ENCODE assay signal across 8 cellular contexts in genomic region chr6:129748901-129749748, GRCh38. TPM values are rescaled to one million over a fixed set of nuclear protein-coding genes. Genes with fewer than 3 reads are reported as not detected.
DNase-seq lines count a peak whose midpoint lies in the region; ATAC-seq and TF ChIP-seq lines count a peak whose summit lies in the region.

No MANE protein-coding gene starts in this region.

- no peak for TF ChIP-seq RAD21 in IMR-90 (IDR thresholded peaks at IDR 0.05; ENCODE audit: low read length)

- POLR2A ChIA-PET in IMR-90 (lab: Charles Lee; ENCODE audit: unreplicated experiment) = interaction anchor here (0.6 kb wide), 1 partner anchor 92 kb away, joined by 13 read pairs; no protein-coding TSS in a partner anchor

- 0 out of 2 replicates have a peak overlapping the region, but pooled peaks have one; percentile 24 for H3K56ac ChIP-seq in IMR-90 (ENCODE audit: extremely low read depth, insufficient read depth, low read length)

- H3K9me3 Mint-ChIP-seq in natural killer cell = no peaks in the 10 kb centered on the region

- peak overlapping the region; percentile 64 for H3K23ac ChIP-seq in IMR-90 (ENCODE audit: low read depth, low read length)

- H3K14ac ChIP-seq in IMR-90 (replicated peaks; ENCODE audit: low read depth, low read length) = peak overlapping the region; percentile 89

- H2AFZ ChIP-seq in DND-41 (ENCODE audit: low read depth, low read length) (peak overlapping the region; percentile 51), IMR-90 (replicated peaks; ENCODE audit: low read length, poor library complexity) (peak overlapping the region; percentile 66)

- no peaks in the 10 kb centered on the region for H3K79me2 ChIP-seq in DND-41 (ENCODE audit: insufficient read depth, low read length)

- dilution Hi-C loops in IMR-90 (cut with HindIII; ENCODE audit: low sequenced_read_pairs, unreplicated experiment) = no loop called here

- no peaks in the 10 kb centered on the region for H3K27me3 Mint-ChIP-seq in natural killer cell (ENCODE audit: low read depth in 2 of 2)

- H3K27ac ChIP-seq in DND-41 (ENCODE audit: low read length) = peak overlapping the region; percentile 72
- peak overlapping the region; percentile 58; the same call in 1 of the 2 replicates for H3K27ac ChIP-seq in IMR-90 (ENCODE audit: insufficient read depth, low read length)
- peak overlapping the region; percentile 66 for H3K27ac ChIP-seq in brain microvascular endothelial cell

- H3K4me3 ChIP-seq in DND-41 (ENCODE audit: low read depth in 1 of 2, low read length in 2 of 2) (peak overlapping the region in 1 of 2 experiments; percentile 23; a peak in 2 of 4 replicates), IMR-90 (ENCODE audit: insufficient read depth, low read depth, low read length) (no peak overlapping the region), brain microvascular endothelial cell (ENCODE audit: low read depth, low read length) (no peak overlapping the region)

- TF ChIP-seq POLR2A in IMR-90 (IDR thresholded peaks at IDR 0.05; ENCODE audit: low read depth, low read length) = no peak

- ATAC-seq in DND-41 (ENCODE audit: insufficient read depth, low read depth) (no peak), IMR-90 (ENCODE audit: low read depth) (no peak), natural killer cell (no peak)

- no peaks in the 10 kb centered on the region for H3K27me3 ChIP-seq in DND-41 (ENCODE audit: insufficient read depth, low read length, poor library complexity)
- no peaks in the 10 kb centered on the region for H3K27me3 ChIP-seq in IMR-90 (ENCODE audit: control insufficient read depth, insufficient read depth, low read length)
- no peaks in the 10 kb centered on the region for H3K27me3 ChIP-seq in brain microvascular endothelial cell (replicated peaks)

- DNase-seq in DND-41 (no peak), IMR-90 (peak; percentile 77), brain microvascular endothelial cell (no peak), natural killer cell (no peak), NCI-H146 (lab: John Stamatoyannopoulos, UW) (no peak), superior temporal gyrus (ENCODE audit: extremely low spot score) (no peak), DMS79 (lab: John Stamatoyannopoulos, UW) (no peak), GM19238 (ENCODE audit: insufficient read length, low spot score) (no peak)

- H3K27ac Mint-ChIP-seq in natural killer cell = peak overlapping the region; percentile 93 to 95

- H2BK15ac ChIP-seq in IMR-90 (ENCODE audit: low read depth, low read length) = peak overlapping the region; percentile 92

- no TSS peak for BruUV-seq in IMR-90 (replicated peaks; lab: Mats Ljungman, UMichigan)

- peak overlapping the region; percentile 86 for H3K4me3 Mint-ChIP-seq in natural killer cell

- H3K4me2 ChIP-seq in DND-41 (ENCODE audit: insufficient read depth, low read length) = peak overlapping the region; percentile 52
- peak overlapping the region; percentile 87 for H3K4me2 ChIP-seq in IMR-90 (ENCODE audit: low read depth, low read length)

- no peaks in the 10 kb centered on the region for H3K9me3 ChIP-seq in DND-41 (ENCODE audit: insufficient read depth, low read length, severe bottlenecking)
- no peaks in the 10 kb centered on the region for H3K9me3 ChIP-seq in IMR-90 (ENCODE audit: control insufficient read depth, insufficient read depth, low read length)

- peaks cover 35 to 40% of the 10 kb centered on the region in 2 donors for H3K4me1 Mint-ChIP-seq in natural killer cell

- H2AK9ac ChIP-seq in IMR-90 (replicated peaks; ENCODE audit: low read depth, low read length, poor library complexity) = peak overlapping the region; percentile 45

- WGBS in IMR-90 (ENCODE audit: extremely low coverage in 2 of 2, insufficient read length in 1 of 2), 2 experiments = no CpG with 5 or more reads among the region's 7 CpGs

- intact Hi-C loops in IMR-90 (cut with micrococcal nuclease) (no loop called here), natural killer cell (cut with micrococcal nuclease) (loop anchor here (1.0 to 2.0 kb wide), 3 partner anchors 62 to 258 kb away; no protein-coding TSS in a partner anchor)

- no peak for TF ChIP-seq CTCF in DND-41 (IDR thresholded peaks at IDR 0.05; ENCODE audit: borderline replicate concordance, extremely low read depth, low read length, poor library complexity, severe bottlenecking)
- no peak for TF ChIP-seq CTCF in IMR-90 (conservative IDR thresholded peaks at IDR 0.05; ENCODE audit: low read depth, low read length)
- no peak for TF ChIP-seq CTCF in brain microvascular endothelial cell (IDR thresholded peaks at IDR 0.05; ENCODE audit: low read depth, low read length, missing control alignments)
- no peak for TF ChIP-seq CTCF in natural killer cell (IDR thresholded peaks at IDR 0.05)

- peak overlapping the region; percentile 84 for H3K4ac ChIP-seq in IMR-90 (ENCODE audit: low read depth, low read length)

- H3K36me3 Mint-ChIP-seq in natural killer cell = no peaks in the 10 kb centered on the region

- H3K18ac ChIP-seq in IMR-90 (ENCODE audit: low read depth, low read length) = peak overlapping the region; percentile 84

- CTCF ChIA-PET in IMR-90 (lab: Yijun Ruan, JAX) = interaction anchor here (0.6 to 1.6 kb wide), 2 partner anchors 22 to 100 kb away, joined by 3 read pairs; no protein-coding TSS in a partner anchor

- in situ Hi-C loops in IMR-90 (cut with MboI; ENCODE audit: low sequenced_read_pairs) = loop anchor here (10.0 kb wide), 1 partner anchor 134 kb away; no protein-coding TSS in a partner anchor
- in situ Hi-C loops in brain microvascular endothelial cell (cut with HindIII; ENCODE audit: low pct_ligation_motif_present, low sequenced_read_pairs) = no loop called here

- H4K20me1 ChIP-seq in DND-41 (ENCODE audit: insufficient read depth, low read length) (no peaks in the 10 kb centered on the region), IMR-90 (ENCODE audit: insufficient read depth, low read length) (no peaks in the 10 kb centered on the region)

- H3K79me1 ChIP-seq in IMR-90 (ENCODE audit: low read depth in 1 of 2, low read length in 2 of 2) = 0 out of 4 replicates have a peak, but pooled peaks cover 0 to 4% of the 10 kb centered on the region in 2 experiments

- H2BK20ac ChIP-seq in IMR-90 (ENCODE audit: low read depth, low read length) = peak overlapping the region; percentile 93

- H4K8ac ChIP-seq in IMR-90 (ENCODE audit: low read depth in 2 of 2, low read length in 2 of 2) = peak overlapping the region; percentile 37 to 80

- peak overlapping the region; percentile 89 for H4K5ac ChIP-seq in IMR-90 (ENCODE audit: low read depth, low read length)

- H2AK5ac ChIP-seq in IMR-90 (ENCODE audit: low read depth, low read length) = peak overlapping the region; percentile 87

- peak overlapping the region; percentile 38 for H3K9ac ChIP-seq in DND-41 (ENCODE audit: low read depth, low read length)
- H3K9ac ChIP-seq in IMR-90 (ENCODE audit: low read depth, low read length) = peak overlapping the region; percentile 19; the same call in 1 of the 2 replicates

- peak overlapping the region; percentile 94 for H2BK120ac ChIP-seq in IMR-90 (ENCODE audit: low read depth, low read length)

- peak overlapping the region; percentile 78 for H2BK5ac ChIP-seq in IMR-90 (ENCODE audit: low read depth, low read length, poor library complexity, severe bottlenecking)

- H4K91ac ChIP-seq in IMR-90 (ENCODE audit: insufficient read depth, low read depth, low read length) = peak overlapping the region; percentile 88

- H3K4me1 ChIP-seq in DND-41 (ENCODE audit: insufficient read depth, low read length) = peaks cover 36% of the 10 kb centered on the region
- H3K4me1 ChIP-seq in IMR-90 (ENCODE audit: control insufficient read depth, insufficient read depth, low read length) = peaks cover 15% of the 10 kb centered on the region

- H3K36me3 ChIP-seq in DND-41 (ENCODE audit: insufficient read depth, low read length) (no peaks in the 10 kb centered on the region), IMR-90 (ENCODE audit: control insufficient read depth, insufficient read depth, low read length) (no peaks in the 10 kb centered on the region), brain microvascular endothelial cell (replicated peaks) (no peaks in the 10 kb centered on the region)

- peaks cover 3% of the 10 kb centered on the region; the same call in 1 of the 2 replicates for H3K9me1 ChIP-seq in IMR-90 (ENCODE audit: insufficient read depth, low read length)

TF ChIP-seq in IMR-90, 13 proteins besides CTCF, POLR2A, EP300 and RAD21:
- TF ChIP-seq CEBPB (IDR thresholded peaks at IDR 0.05; ENCODE audit: low read depth, low read length) (0 out of 2 replicates have a peak, but pooled peaks have one; percentile 16), FOS (IDR thresholded peaks at IDR 0.05; ENCODE audit: low read depth, low read length) (peak; percentile 42; the same call in 1 of the 2 replicates), NFE2L2 (IDR thresholded peaks at IDR 0.05; ENCODE audit: low read depth, low read length) (no peak)

RNA-seq across cellular contexts. Expression of gene ARHGAP18, which starts 39.1 kb away (rescaled TPM):
- 17.0 and 25.0 TPM in 2 replicates for total RNA-seq in IMR-90 (2012; rRNA removed)
- 5.0 and 6.2 TPM in 2 replicates for polyA plus RNA-seq in IMR-90 (2012; rRNA removed)
- polyA plus RNA-seq in IMR-90 (2012; cell fraction: cytosol; rRNA removed) = 1.0 and 1.2 TPM in 2 replicates
- polyA plus RNA-seq in IMR-90 (2012; cell fraction: nucleus; rRNA removed; ENCODE audit: low replicate concordance) = 0.46 and 3.5 TPM in 2 replicates
- total RNA-seq in natural killer cell = 10 to 100 TPM; 11.5 to 12.5 (median 11.8) TPM
